21 cellular contexts compared by ENCODE assay signal in genomic region chr15:56031836-56032235, GRCh38. TPM values are rescaled to one million over a fixed set of nuclear protein-coding genes. Genes with fewer than 3 reads are reported as not detected.
A peak's percentile ranks its signal among the peaks of the same experiment; 100 is the strongest.
DNase-seq lines count a peak whose midpoint lies in the region; ATAC-seq, FAIRE-seq and TF ChIP-seq lines count a peak whose summit lies in the region.
"Had no signal": no experiment of that assay in that cellular context is flagged by ENCODE, and none has a peak within 500 bp of the region (broad histone marks: within the 10 kb centered on the region; RNA-seq: fewer than 3 reads in every experiment).

No MANE protein-coding gene starts in this region.

- H3K27me3 ChIP-seq in HepG2 (ENCODE audit: control insufficient read depth in 1 of 2, insufficient read depth in 2 of 2, low read length in 2 of 2) (no peaks in the 10 kb centered on the region), right lobe of liver (no peaks in the 10 kb centered on the region), hepatocyte (no peaks in the 10 kb centered on the region)
- H3K27me3 ChIP-seq: BLaER1 had no signal

- 58% methylated on average over 6 of the region's 6 CpGs for WGBS in HepG2 (ENCODE audit: low lambda C conversion rate)
- 84% methylated on average over 5 of the region's 6 CpGs for WGBS in right lobe of liver (ENCODE audit: insufficient coverage, low coverage, low lambda C conversion rate, missing lambda C conversion rate)
- 81% methylated on average over 6 of the region's 6 CpGs for WGBS in hepatocyte (ENCODE audit: low lambda C conversion rate, missing lambda C conversion rate)

- intact Hi-C loops in HepG2 (cut with micrococcal nuclease; ENCODE audit: unreplicated experiment) (no loop called here), right lobe of liver (cut with DNase I) (no loop called here)

- H3K36me3 ChIP-seq in HepG2 (replicated peaks in 1 of 2; ENCODE audit: control insufficient read depth in 1 of 2, insufficient read depth in 2 of 2, low read length in 2 of 2) (no peaks in the 10 kb centered on the region), right lobe of liver (no peaks in the 10 kb centered on the region), hepatocyte (replicated peaks; ENCODE audit: insufficient read depth, low read depth) (no peaks in the 10 kb centered on the region)
- H3K36me3 ChIP-seq: BLaER1 had no signal

- TF ChIP-seq CTCF in HepG2 (CRISPR knock-in tag; IDR thresholded peaks at IDR 0.05) (no peak), right lobe of liver (IDR thresholded peaks at IDR 0.05) (no peak), hepatocyte (IDR thresholded peaks at IDR 0.05; ENCODE audit: poor library complexity) (no peak)

- TF ChIP-seq RAD21 in HepG2 (CRISPR knock-in tag; IDR thresholded peaks at IDR 0.05) = no peak

- POLR2A ChIA-PET in HepG2 (lab: Yijun Ruan, JAX) (interaction anchor here (0.9 to 2.9 kb wide), 3 partner anchors 11 to 39 kb away, joined by 3 to 7 read pairs (median 4); partner anchors contain the start of gene NEDD4), HEK293T (lab: Yijun Ruan, JAX) (no interaction called here)

- H3K4me2 ChIP-seq in HepG2 (ENCODE audit: low read depth, low read length) (peak overlapping the region; percentile 52; the same call in 1 of the 2 replicates), hepatocyte (no peak overlapping the region)
- H3K4me2 ChIP-seq: BLaER1 had no signal

- TF ChIP-seq POLR2A in HepG2 (IDR thresholded peaks at IDR 0.05; ENCODE audit: insufficient read depth in 1 of 2, low read depth in 2 of 2, low read length in 2 of 2) (no peak), right lobe of liver (IDR thresholded peaks at IDR 0.05) (no peak)

- no peak overlapping the region for H3K27ac ChIP-seq in HepG2 (ENCODE audit: extremely low read length, insufficient read depth, low read length)
- no peak overlapping the region for H3K27ac ChIP-seq in right lobe of liver
- H3K27ac ChIP-seq in hepatocyte = peak overlapping the region; percentile 42
- H3K27ac ChIP-seq: 22Rv1, BLaER1, C4-2B had no signal

- H3K9me2 ChIP-seq in hepatocyte (replicated peaks; ENCODE audit: insufficient read depth) = no peaks in the 10 kb centered on the region

- H3K9ac ChIP-seq in HepG2 (ENCODE audit: insufficient read depth, low read depth, low read length) = 0 out of 2 replicates have a peak overlapping the region, but pooled peaks have one; percentile 8
- H3K9ac ChIP-seq: BLaER1 had no signal

- FAIRE-seq in HepG2 (lab: Jason Lieb, UNC) = no peak
- FAIRE-seq: A204.1, GM12891, GM18507, H1 had no signal

- H3K4me1 ChIP-seq in HepG2 (ENCODE audit: insufficient read depth, low read length) (peaks cover 20% of the 10 kb centered on the region), right lobe of liver (peaks cover 0 to 6% (median 0%) of the 10 kb centered on the region in 4 donors), hepatocyte (ENCODE audit: insufficient read depth) (no peaks in the 10 kb centered on the region)
- H3K4me1 ChIP-seq: BLaER1 had no signal

- no peaks in the 10 kb centered on the region for H3K9me3 ChIP-seq in HepG2 (ENCODE audit: low read length)
- H3K9me3 ChIP-seq in right lobe of liver = no peaks in the 10 kb centered on the region
- no peaks in the 10 kb centered on the region for H3K9me3 ChIP-seq in hepatocyte (ENCODE audit: low read depth)
- H3K9me3 ChIP-seq: BLaER1 had no signal

- no TSS peak for BruUV-seq in HepG2 (replicated peaks; lab: Mats Ljungman, UMichigan)

- TF ChIP-seq EP300 in HepG2 (IDR thresholded peaks at IDR 0.05; ENCODE audit: low read depth in 2 of 2, low read length in 2 of 2) (no peak), HepG2 (CRISPR knock-in tag; IDR thresholded peaks at IDR 0.05; ENCODE audit: borderline replicate concordance) (no peak)

- no peaks in the 10 kb centered on the region for H4K20me1 ChIP-seq in HepG2 (ENCODE audit: insufficient read depth, low read length)
- H4K20me1 ChIP-seq in hepatocyte (ENCODE audit: insufficient read depth, poor library complexity, severe bottlenecking) = no peaks in the 10 kb centered on the region
- H4K20me1 ChIP-seq: BLaER1 had no signal

- DNase-seq in HepG2 (ENCODE audit: low spot score) (no peak), right lobe of liver (no peak), SK-MEL-5 (ENCODE audit: low read depth, low spot score) (peak; percentile 11), hepatocyte (ENCODE audit: low spot score) (no peak), HEK293T (ENCODE audit: extremely low spot score) (no peak)
- DNase-seq: Calu3; CD4-positive, CD25-positive, alpha-beta regulatory T cell; CD8-positive, alpha-beta T cell; DMS53; DMS79 treated with DMSO at 0.1 percent for 48 hours; GF-D8; H7; HCEC 1CT had no signal

- H3K4me3 ChIP-seq in HepG2 (replicated peaks in 1 of 3; ENCODE audit: insufficient read depth in 1 of 3, low read depth in 2 of 3, low read length in 3 of 3) (no peak overlapping the region), right lobe of liver (no peak overlapping the region), hepatocyte (no peak overlapping the region)
- H3K4me3 ChIP-seq: BLaER1 had no signal

- CTCF ChIA-PET in HepG2 (lab: Yijun Ruan, JAX; ENCODE audit: low intra/inter-chr PET ratio, low total read pairs) = no interaction called here
- CTCF ChIA-PET in HEK293T (lab: Yijun Ruan, JAX) = no interaction called here

- H3K79me2 ChIP-seq in HepG2 (ENCODE audit: insufficient read depth, low read length) = no peaks in the 10 kb centered on the region
- no peaks in the 10 kb centered on the region for H3K79me2 ChIP-seq in hepatocyte

- H2AFZ ChIP-seq in HepG2 (ENCODE audit: low read length) = no peak overlapping the region
- no peak overlapping the region for H2AFZ ChIP-seq in hepatocyte

- ATAC-seq in HepG2 = no peak
- no peak for ATAC-seq in right lobe of liver
- ATAC-seq in HG02870 (IDR thresholded peaks at IDR 0.05; ENCODE audit: unreplicated experiment) = no peak
- ATAC-seq: CD8-positive, alpha-beta T cell had no signal

- in situ Hi-C loops in HepG2 (cut with HindIII; ENCODE audit: extremely low pct_ligation_motif_present, low pct_unique_long_range_greater_than_20kb) (no loop called here), SK-MEL-5 (cut with HindIII; ENCODE audit: low pct_unique_long_range_greater_than_20kb, low sequenced_read_pairs) (no loop called here)

TF ChIP-seq in HEK293T, 16 proteins besides CTCF, POLR2A, EP300 and RAD21:
- TF ChIP-seq ARNT (IDR thresholded peaks at IDR 0.05) (no peak), FOXA1 (IDR thresholded peaks at IDR 0.05) (no peak), SP1 (IDR thresholded peaks at IDR 0.05) (no peak), HDGF (IDR thresholded peaks at IDR 0.05; ENCODE audit: borderline replicate concordance) (no peak)

RNA-seq across cellular contexts. Expression of gene NEDD4, which starts 38.4 kb away (rescaled TPM):
- 13.0 and 25.6 TPM in 2 replicates for total RNA-seq in HepG2 (2016; rRNA removed; fragmentation: Illumina TruSeq; extraction: Trizol)
- 1.4 and 2.6 TPM in 2 replicates for total RNA-seq in HepG2 (2016; cell fraction: cytosol; rRNA removed; fragmentation: Illumina TruSeq; extraction: Trizol; ENCODE audit: low read depth)
- 15.1 and 23.4 TPM in 2 replicates for total RNA-seq in HepG2 (2016; cell fraction: insoluble cytoplasmic fraction; rRNA removed; fragmentation: Illumina TruSeq; extraction: Trizol)
- total RNA-seq in HepG2 (2016; cell fraction: membrane; rRNA removed; fragmentation: Illumina TruSeq; extraction: Trizol) = 5.2 and 6.1 TPM in 2 replicates
- total RNA-seq in HepG2 (2016; cell fraction: nucleus; rRNA removed; fragmentation: Illumina TruSeq; extraction: Trizol) = 13.0 and 15.3 TPM in 2 replicates
- polyA plus RNA-seq in HepG2 (2011; rRNA removed) = 9.8 and 10.4 TPM in 2 replicates
- 5.1 and 8.3 TPM in 2 replicates for polyA plus RNA-seq in HepG2 (2011; cell fraction: cytosol; rRNA removed)
- polyA plus RNA-seq in HepG2 (2011; cell fraction: nucleus; rRNA removed) = 5.3 and 7.5 TPM in 2 replicates
- polyA plus RNA-seq in HepG2 (2012) = 11.3 and 12.5 TPM in 2 replicates
- polyA plus RNA-seq in HepG2 (2016; cell fraction: cytosol; fragmentation: Illumina TruSeq; extraction: Trizol; ENCODE audit: low read depth) = 0.52 and 0.64 TPM in 2 replicates
- polyA plus RNA-seq in HepG2 (2016; cell fraction: insoluble cytoplasmic fraction; fragmentation: Illumina TruSeq; extraction: Trizol; ENCODE audit: low read depth) = 11.3 TPM in 2 replicates
- polyA plus RNA-seq in HepG2 (2016; cell fraction: membrane; fragmentation: Illumina TruSeq; extraction: Trizol; ENCODE audit: low read depth) = 2.3 and 2.5 TPM in 2 replicates
- polyA plus RNA-seq in HepG2 (2016; cell fraction: nucleus; fragmentation: Illumina TruSeq; extraction: Trizol; ENCODE audit: insufficient read depth, low read depth) = 8.8 and 9.7 TPM in 2 replicates
- polyA minus RNA-seq in HepG2 (2011; rRNA and poly(A)+ RNA removed; ENCODE audit: low replicate concordance) = 7.6 and 24.3 TPM in 2 replicates
- 10.1 and 10.7 TPM in 2 replicates for polyA minus RNA-seq in HepG2 (2011; cell fraction: cytosol; rRNA and poly(A)+ RNA removed)
- polyA minus RNA-seq in HepG2 (2011; cell fraction: nucleus; rRNA and poly(A)+ RNA removed) = 30.1 and 38.0 TPM in 2 replicates
- total RNA-seq in right lobe of liver = 10 to 100 TPM; 16.0 to 65.3 (median 22.4) TPM
- 17.1 and 17.7 TPM in 2 replicates for total RNA-seq in SK-MEL-5 (2014; rRNA removed; shearing (Covaris generic))
- 15.6 and 19.4 TPM in 2 replicates for polyA plus RNA-seq in SK-MEL-5 (2015; cell fraction: cytosol; rRNA removed)
- polyA plus RNA-seq in SK-MEL-5 (2015; cell fraction: nucleus; rRNA removed) = 16.2 and 21.9 TPM in 2 replicates
- 77.0 and 77.3 TPM in 2 replicates for total RNA-seq in hepatocyte
- polyA plus RNA-seq in hepatocyte = 21.3 and 26.5 TPM in 2 replicates
